Comparison of ENCODE assay signal across 1 cellular context in genomic region chr20:49160057-49160929, GRCh38.
TF ChIP-seq lines count a peak whose summit lies in the region.

No MANE protein-coding gene starts in this region.

TF ChIP-seq in HepG2, 621 proteins besides CTCF, POLR2A, EP300 and RAD21:
- no peak for TF ChIP-seq SKI (IDR thresholded peaks at IDR 0.05; ENCODE audit: partially characterized antibody)
- 0 out of 2 replicates have a peak, but pooled peaks have one; percentile 3 for TF ChIP-seq RXRB (CRISPR knock-in tag; IDR thresholded peaks at IDR 0.05; ENCODE audit: borderline replicate concordance)
- no peak for TF ChIP-seq ZNF776 (CRISPR knock-in tag; IDR thresholded peaks at IDR 0.05)
- no peak for TF ChIP-seq MED1 (CRISPR knock-in tag; IDR thresholded peaks at IDR 0.05)
- TF ChIP-seq GABPB1 (CRISPR knock-in tag; IDR thresholded peaks at IDR 0.05): no peak
- TF ChIP-seq DDIT3 (CRISPR knock-in tag; IDR thresholded peaks at IDR 0.05): no peak
- TF ChIP-seq RBM22 (optimal IDR thresholded peaks at IDR 0.05; ENCODE audit: low read length): peak; percentile 74
- 0 out of 2 replicates have a peak, but pooled peaks have one; percentile 39 for TF ChIP-seq TP53 (CRISPR knock-in tag; conservative IDR thresholded peaks at IDR 0.05)
- TF ChIP-seq NFATC3 (CRISPR knock-in tag; IDR thresholded peaks at IDR 0.05): no peak
- TF ChIP-seq ZNF703 (CRISPR knock-in tag; IDR thresholded peaks at IDR 0.05; ENCODE audit: borderline replicate concordance): no peak
- no peak for TF ChIP-seq FOXK1 (CRISPR knock-in tag; IDR thresholded peaks at IDR 0.05; ENCODE audit: borderline replicate concordance, low read depth)
- TF ChIP-seq KMT2A (CRISPR knock-in tag; IDR thresholded peaks at IDR 0.05): 0 out of 2 replicates have a peak, but pooled peaks have one; percentile 0
- TF ChIP-seq NR2C2 (CRISPR knock-in tag; IDR thresholded peaks at IDR 0.05; ENCODE audit: borderline replicate concordance): no peak
- TF ChIP-seq RCOR2 (CRISPR knock-in tag; IDR thresholded peaks at IDR 0.05): no peak
- TF ChIP-seq FOXM1 (CRISPR knock-in tag; IDR thresholded peaks at IDR 0.05): no peak
- no peak for TF ChIP-seq KLF11 (CRISPR knock-in tag; IDR thresholded peaks at IDR 0.05)
- no peak for TF ChIP-seq TBX2 (CRISPR knock-in tag; IDR thresholded peaks at IDR 0.05; ENCODE audit: borderline replicate concordance)
- no peak for TF ChIP-seq ZNF777 (CRISPR knock-in tag; IDR thresholded peaks at IDR 0.05)
- TF ChIP-seq ZNF264 (CRISPR knock-in tag; IDR thresholded peaks at IDR 0.05): 0 out of 2 replicates have a peak, but pooled peaks have one; percentile 20
- no peak for TF ChIP-seq POLR2AphosphoS5 (IDR thresholded peaks at IDR 0.05; ENCODE audit: low read depth, low read length)
- TF ChIP-seq ZNF570 (CRISPR knock-in tag; IDR thresholded peaks at IDR 0.05; ENCODE audit: borderline replicate concordance): no peak
- no peak for TF ChIP-seq ZBTB7B (CRISPR knock-in tag; IDR thresholded peaks at IDR 0.05)
- TF ChIP-seq ZNF3 (CRISPR knock-in tag; IDR thresholded peaks at IDR 0.05): no peak
- TF ChIP-seq IRF2 (CRISPR knock-in tag; IDR thresholded peaks at IDR 0.05): no peak
- TF ChIP-seq NFYB (CRISPR knock-in tag; IDR thresholded peaks at IDR 0.05): no peak
- TF ChIP-seq CENPT (CRISPR knock-in tag; IDR thresholded peaks at IDR 0.05; ENCODE audit: low read depth): no peak
- TF ChIP-seq NFKBIZ (CRISPR knock-in tag; IDR thresholded peaks at IDR 0.05): no peak
- no peak for TF ChIP-seq ZNF317 (CRISPR knock-in tag; IDR thresholded peaks at IDR 0.05)
